Comparison of ENCODE assay signal across 1 cellular context in the genomic region with DNA sequence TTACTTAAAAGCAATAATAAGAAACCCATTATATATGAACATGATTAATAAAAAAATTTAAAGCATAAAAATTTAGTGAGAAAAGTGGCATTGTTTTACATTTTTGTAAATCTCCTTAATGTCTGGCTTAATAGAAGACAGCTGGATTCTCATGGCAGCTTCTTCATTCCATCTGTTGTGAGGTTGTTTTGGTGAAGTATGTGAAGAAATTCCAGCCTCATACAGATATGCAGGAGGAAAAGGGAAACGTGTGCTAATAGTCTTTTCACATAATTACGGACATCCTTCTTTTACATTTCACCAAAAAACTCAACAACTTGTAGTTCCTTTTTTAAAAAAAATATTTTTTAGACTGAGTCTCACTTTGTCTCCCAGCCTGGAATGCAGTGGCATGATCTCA.
TF ChIP-seq lines count a peak whose summit lies in the region.

No MANE protein-coding gene starts in this region.

TF ChIP-seq in IMR-90, 13 proteins besides CTCF, POLR2A, EP300 and RAD21 (continued from another document):
- TF ChIP-seq, protein P1, sequence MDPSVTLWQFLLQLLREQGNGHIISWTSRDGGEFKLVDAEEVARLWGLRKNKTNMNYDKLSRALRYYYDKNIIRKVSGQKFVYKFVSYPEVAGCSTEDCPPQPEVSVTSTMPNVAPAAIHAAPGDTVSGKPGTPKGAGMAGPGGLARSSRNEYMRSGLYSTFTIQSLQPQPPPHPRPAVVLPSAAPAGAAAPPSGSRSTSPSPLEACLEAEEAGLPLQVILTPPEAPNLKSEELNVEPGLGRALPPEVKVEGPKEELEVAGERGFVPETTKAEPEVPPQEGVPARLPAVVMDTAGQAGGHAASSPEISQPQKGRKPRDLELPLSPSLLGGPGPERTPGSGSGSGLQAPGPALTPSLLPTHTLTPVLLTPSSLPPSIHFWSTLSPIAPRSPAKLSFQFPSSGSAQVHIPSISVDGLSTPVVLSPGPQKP (IDR thresholded peaks at IDR 0.05; ENCODE audit: borderline replicate concordance, low read depth, low read length) = no peak
- TF ChIP-seq MXI1 (IDR thresholded peaks at IDR 0.05; ENCODE audit: borderline replicate concordance, low read depth, low read length) (no peak), RCOR1 (IDR thresholded peaks at IDR 0.05; ENCODE audit: insufficient replicate concordance, low read length) (no peak), MAFK (IDR thresholded peaks at IDR 0.05; ENCODE audit: low read depth, low read length) (no peak)
